In genomic region chr13:80889829-80890228, GRCh38 we compare ENCODE assay signal across 26 cellular contexts.
DNase-seq lines count a peak whose midpoint lies in the region; ATAC-seq, FAIRE-seq and TF ChIP-seq lines count a peak whose summit lies in the region.
"Had no signal": no experiment of that assay in that cellular context is flagged by ENCODE, and none has a peak within 500 bp of the region (broad histone marks: within the 10 kb centered on the region; RNA-seq: fewer than 3 reads in every experiment).

No MANE protein-coding gene starts in this region.

- H3K4me1 ChIP-seq in small intestine (ENCODE audit: control insufficient read depth in 2 of 2, insufficient read depth in 1 of 2, low read depth in 1 of 2, low read length in 1 of 2): no peaks in the 10 kb centered on the region
- H3K4me1 ChIP-seq: BE2C, BLaER1 had no signal

- H3K4me1 Mint-ChIP-seq in activated naive CD8-positive, alpha-beta T cell treated with anti-CD3 and anti-CD28 coated beads, Interleukin-2, amount 50 U/mL, for 24 hours: no peaks in the 10 kb centered on the region
- H3K4me1 Mint-ChIP-seq: CD14-positive monocyte; CD4-positive, alpha-beta memory T cell; CD4-positive, CD25-positive, alpha-beta regulatory T cell; CD8-positive, alpha-beta memory T cell had no signal

- H3K27me3 Mint-ChIP-seq in activated naive CD8-positive, alpha-beta T cell treated with anti-CD3 and anti-CD28 coated beads, Interleukin-2, amount 50 U/mL, for 24 hours: no peaks in the 10 kb centered on the region
- H3K27me3 Mint-ChIP-seq: CD4-positive, alpha-beta memory T cell; CD4-positive, CD25-positive, alpha-beta regulatory T cell; CD8-positive, alpha-beta memory T cell had no signal

- H3K4me3 ChIP-seq in small intestine (ENCODE audit: low read depth in 1 of 2, low read length in 2 of 2): no peak overlapping the region
- H3K4me3 ChIP-seq: BLaER1 had no signal

- 77 to 84% (median 82%) methylated on average over 1 of the region's 1 CpG for WGBS in small intestine, 3 donors

- FAIRE-seq in TTC549 (lab: Jason Lieb, UNC): peak; percentile 34
- peak; percentile 51 for FAIRE-seq in endometrium (lab: Jason Lieb, UNC)
- peak; percentile 15 for FAIRE-seq in small intestine (lab: Jason Lieb, UNC)
- FAIRE-seq in GM12892 (lab: Jason Lieb, UNC): no peak
- FAIRE-seq: GM12891, GM18507, GM19239 had no signal

- no peaks in the 10 kb centered on the region for H3K9me3 ChIP-seq in small intestine (ENCODE audit: control insufficient read depth, low read depth)
- H3K9me3 ChIP-seq: BE2C, BLaER1 had no signal

- no peak overlapping the region for H3K27ac ChIP-seq in small intestine (ENCODE audit: low read depth in 1 of 2, low read length in 1 of 2)
- H3K27ac ChIP-seq: BLaER1 had no signal

- peaks cover 5% of the 10 kb centered on the region for H3K9me3 Mint-ChIP-seq in activated naive CD8-positive, alpha-beta T cell treated with anti-CD3 and anti-CD28 coated beads, Interleukin-2, amount 50 U/mL, for 24 hours

- TF ChIP-seq POLR2A in GM12892 (IDR thresholded peaks at IDR 0.05; ENCODE audit: low read depth, low read length): no peak

- no peaks in the 10 kb centered on the region for H3K36me3 ChIP-seq in small intestine (ENCODE audit: control insufficient read depth in 2 of 2, insufficient read depth in 2 of 2, low read length in 2 of 2)
- H3K36me3 ChIP-seq: BE2C, BLaER1 had no signal

- no peaks in the 10 kb centered on the region for H3K36me3 Mint-ChIP-seq in activated naive CD8-positive, alpha-beta T cell treated with anti-CD3 and anti-CD28 coated beads, Interleukin-2, amount 50 U/mL, for 24 hours (ENCODE audit: low read depth)
- H3K36me3 Mint-ChIP-seq: CD14-positive monocyte; CD4-positive, alpha-beta memory T cell; CD4-positive, CD25-positive, alpha-beta regulatory T cell; CD8-positive, alpha-beta memory T cell had no signal

- H3K4me3 Mint-ChIP-seq in activated naive CD8-positive, alpha-beta T cell treated with anti-CD3 and anti-CD28 coated beads, Interleukin-2, amount 50 U/mL, for 24 hours: no peak overlapping the region
- H3K4me3 Mint-ChIP-seq: CD14-positive monocyte; CD4-positive, alpha-beta memory T cell; CD4-positive, CD25-positive, alpha-beta regulatory T cell; CD8-positive, alpha-beta memory T cell had no signal

- DNase-seq in small intestine (no peak), RKO (ENCODE audit: low spot score) (no peak), GM12892 (ENCODE audit: insufficient read length) (no peak)
- no peak for DNase-seq in activated naive CD8-positive, alpha-beta T cell treated with anti-CD3 and anti-CD28 coated beads, Interleukin-2, amount 50 U/mL, for 24 hours
- DNase-seq: 8988T; ACHN; BE2C; C1 segment of cervical spinal cord; CD4-positive, alpha-beta memory T cell; CD4-positive, CD25-positive, alpha-beta regulatory T cell; CD8-positive, alpha-beta memory T cell; COR-L47; DMS 273 treated with DMSO at 0.1 percent for 48 hours; DMS153; DMS53; DMS79; DND-41; EL; GF-D8 had no signal

- H3K27ac Mint-ChIP-seq in activated naive CD8-positive, alpha-beta T cell treated with anti-CD3 and anti-CD28 coated beads, Interleukin-2, amount 50 U/mL, for 24 hours: no peak overlapping the region
- H3K27ac Mint-ChIP-seq: CD14-positive monocyte; CD4-positive, alpha-beta memory T cell; CD4-positive, CD25-positive, alpha-beta regulatory T cell; CD8-positive, alpha-beta memory T cell had no signal

- no peaks in the 10 kb centered on the region for H3K27me3 ChIP-seq in small intestine (ENCODE audit: control insufficient read depth in 2 of 2, insufficient read depth in 2 of 2, low read length in 2 of 2)
- H3K27me3 ChIP-seq: BE2C, BLaER1 had no signal

- no peak for ATAC-seq in activated naive CD8-positive, alpha-beta T cell treated with anti-CD3 and anti-CD28 coated beads, Interleukin-2, amount 50 U/mL, for 24 hours
